Comparison of ENCODE assay signal across 34 cellular contexts in the genomic region with DNA sequence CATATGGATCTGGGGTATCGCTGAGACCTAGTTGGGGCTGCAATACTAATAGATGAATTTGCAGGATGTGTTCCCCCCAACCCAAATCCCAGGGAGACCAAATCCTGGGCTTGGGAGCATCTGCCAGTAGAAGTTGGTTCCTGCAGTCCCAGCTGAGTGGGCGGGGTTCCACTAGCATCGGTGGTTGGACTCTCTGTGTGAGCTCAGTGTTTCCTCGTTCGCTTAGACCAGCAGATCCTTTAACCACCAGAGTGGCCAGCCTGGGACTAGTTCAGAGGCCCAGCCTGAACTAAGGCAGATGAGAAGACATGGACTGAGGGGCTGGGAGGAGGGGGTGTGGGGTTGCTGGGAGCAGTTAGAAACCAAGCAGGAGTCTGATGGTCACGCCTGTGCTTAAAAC. TPM values are rescaled to one million over a fixed set of nuclear protein-coding genes. Genes with fewer than 3 reads are reported as not detected.
A peak's percentile ranks its signal among the peaks of the same experiment; 100 is the strongest.
DNase-seq lines count a peak whose midpoint lies in the region; ATAC-seq, FAIRE-seq and TF ChIP-seq lines count a peak whose summit lies in the region.
"Had no signal": no experiment of that assay in that cellular context is flagged by ENCODE, and none has a peak within 500 bp of the region (broad histone marks: within the 10 kb centered on the region; RNA-seq: fewer than 3 reads in every experiment).

No MANE protein-coding gene starts in this region.

- H2AFZ ChIP-seq in HCT116 (ENCODE audit: low read depth, low read length, poor library complexity, severe bottlenecking) (peak overlapping the region; percentile 8), hepatocyte (no peak overlapping the region)

- peaks cover 49% of the 10 kb centered on the region for H3K36me3 Mint-ChIP-seq in stimulated activated effector memory CD8-positive, alpha-beta T cell treated with anti-CD3 and anti-CD28 coated beads, Interleukin-12 subunit alpha, Interleukin-12 subunit beta, amount 100 ng/mL, for 72 hours
- H3K36me3 Mint-ChIP-seq: activated naive CD4-positive, alpha-beta T cell treated with anti-CD3 and anti-CD28 coated beads, Interleukin-2, amount 50 U/mL, for 24 hours; naive thymus-derived CD8-positive, alpha-beta T cell had no signal

- no peak for TF ChIP-seq POLR2A in HCT116 (IDR thresholded peaks at IDR 0.05; ENCODE audit: borderline replicate concordance, extremely low read depth, insufficient read depth, insufficient read length)

- peak overlapping the region; percentile 54 for H3K4me2 ChIP-seq in HCT116 (ENCODE audit: low read length)
- no peak overlapping the region for H3K4me2 ChIP-seq in hepatocyte
- H3K4me2 ChIP-seq: smooth muscle cell had no signal

- TF ChIP-seq RAD21 in HCT116 (IDR thresholded peaks at IDR 0.05; ENCODE audit: low read depth): no peak

- peak; percentile 56 for ATAC-seq in HCT116
- no peak for ATAC-seq in stimulated activated effector memory CD8-positive, alpha-beta T cell treated with anti-CD3 and anti-CD28 coated beads, Interleukin-12 subunit alpha, Interleukin-12 subunit beta, amount 100 ng/mL, for 72 hours
- ATAC-seq: esophagus mucosa; heart right ventricle; HepG2; left colon; naive thymus-derived CD8-positive, alpha-beta T cell had no signal

- H3K9me2 ChIP-seq in HCT116 (ENCODE audit: insufficient read depth): 0 out of 2 replicates have a peak, but pooled peaks cover 3% of the 10 kb centered on the region
- H3K9me2 ChIP-seq in hepatocyte (replicated peaks; ENCODE audit: insufficient read depth): no peaks in the 10 kb centered on the region

- POLR2A ChIA-PET in HCT116 (lab: Charles Lee) (no interaction called here), RWPE1 (lab: Yijun Ruan, JAX; ENCODE audit: low non-redundant PET) (no interaction called here)

- H3K4me3 Mint-ChIP-seq in stimulated activated effector memory CD8-positive, alpha-beta T cell treated with anti-CD3 and anti-CD28 coated beads, Interleukin-12 subunit alpha, Interleukin-12 subunit beta, amount 100 ng/mL, for 72 hours: no peak overlapping the region
- H3K4me3 Mint-ChIP-seq: activated CD4-positive, alpha-beta memory T cell treated with anti-CD3 and anti-CD28 coated beads for 36 hours; activated naive CD4-positive, alpha-beta T cell treated with anti-CD3 and anti-CD28 coated beads, Interleukin-2, amount 50 U/mL, for 24 hours; naive thymus-derived CD8-positive, alpha-beta T cell; T-helper 1 cell treated with Interleukin-12 subunit alpha and Interleukin-12 subunit beta and Interleukin-4 antibody, amounts not matched to agents 30 μg/mL and 1 μg/mL, for 36 hours had no signal

- peak overlapping the region; percentile 68 for H3K27ac Mint-ChIP-seq in stimulated activated effector memory CD8-positive, alpha-beta T cell treated with anti-CD3 and anti-CD28 coated beads, Interleukin-12 subunit alpha, Interleukin-12 subunit beta, amount 100 ng/mL, for 72 hours
- H3K27ac Mint-ChIP-seq: activated CD4-positive, alpha-beta memory T cell treated with anti-CD3 and anti-CD28 coated beads for 36 hours; activated naive CD4-positive, alpha-beta T cell treated with anti-CD3 and anti-CD28 coated beads, Interleukin-2, amount 50 U/mL, for 24 hours; activated T-helper 2 cell treated with anti-CD3 and anti-CD28 coated beads, Interferon-gamma antibody, Interleukin-2, Interleukin-4, amounts not matched to agents 10 μg/mL and 5 μg/mL and 100 μg/mL, durations not matched to agents 14 hours and 24 hours and 36 hours had no signal

- H4K20me1 ChIP-seq in HCT116 (ENCODE audit: insufficient read depth) (no peaks in the 10 kb centered on the region), hepatocyte (ENCODE audit: insufficient read depth, poor library complexity, severe bottlenecking) (no peaks in the 10 kb centered on the region)

- H3K27ac ChIP-seq in HCT116 (ENCODE audit: low read depth, low read length) (no peak overlapping the region), RWPE1 (peak overlapping the region; percentile 63), hepatocyte (peak overlapping the region; percentile 46), kidney (ENCODE audit: low read depth in 2 of 2, low read length in 2 of 2) (no peak overlapping the region)
- H3K27ac ChIP-seq: C4-2B, cardiac muscle cell, colonic mucosa, foreskin keratinocyte, heart right ventricle had no signal

- no peaks in the 10 kb centered on the region for H3K9me3 Mint-ChIP-seq in stimulated activated effector memory CD8-positive, alpha-beta T cell treated with anti-CD3 and anti-CD28 coated beads, Interleukin-12 subunit alpha, Interleukin-12 subunit beta, amount 100 ng/mL, for 72 hours
- H3K9me3 Mint-ChIP-seq: activated CD4-positive, alpha-beta memory T cell treated with anti-CD3 and anti-CD28 coated beads for 36 hours; activated naive CD4-positive, alpha-beta T cell treated with anti-CD3 and anti-CD28 coated beads, Interleukin-2, amount 50 U/mL, for 24 hours; activated T-helper 2 cell treated with anti-CD3 and anti-CD28 coated beads, Interferon-gamma antibody, Interleukin-2, Interleukin-4, amounts not matched to agents 10 μg/mL and 5 μg/mL and 100 μg/mL, durations not matched to agents 14 hours and 24 hours and 36 hours; naive thymus-derived CD8-positive, alpha-beta T cell; T-helper 1 cell treated with Interleukin-12 subunit alpha and Interleukin-12 subunit beta and Interleukin-4 antibody, amounts not matched to agents 30 μg/mL and 1 μg/mL, for 36 hours had no signal

- peaks cover 11 to 15% of the 10 kb centered on the region in 2 experiments; a peak in 3 of 4 replicates for H3K4me1 ChIP-seq in HCT116 (ENCODE audit: control insufficient read depth in 1 of 2, insufficient read depth in 2 of 2, low read length in 2 of 2)
- H3K4me1 ChIP-seq in hepatocyte (ENCODE audit: insufficient read depth): no peaks in the 10 kb centered on the region
- H3K4me1 ChIP-seq in kidney (ENCODE audit: control insufficient read depth in 1 of 2, insufficient read depth in 1 of 2, low read depth in 1 of 2, low read length in 2 of 2): no peaks in the 10 kb centered on the region
- H3K4me1 ChIP-seq: colonic mucosa had no signal

- H3K79me2 ChIP-seq in HCT116 (ENCODE audit: insufficient read depth, low read length): no peaks in the 10 kb centered on the region
- H3K79me2 ChIP-seq in hepatocyte: no peaks in the 10 kb centered on the region

- no peaks in the 10 kb centered on the region for H3K36me3 ChIP-seq in HCT116 (ENCODE audit: control insufficient read depth in 1 of 2, insufficient read depth in 2 of 2, low read length in 2 of 2)
- H3K36me3 ChIP-seq in hepatocyte (replicated peaks; ENCODE audit: insufficient read depth, low read depth): no peaks in the 10 kb centered on the region
- no peaks in the 10 kb centered on the region for H3K36me3 ChIP-seq in kidney (ENCODE audit: control insufficient read depth in 1 of 2, insufficient read depth in 2 of 2, low read length in 2 of 2)
- H3K36me3 ChIP-seq: cardiac muscle cell, colonic mucosa had no signal

- H3K9ac ChIP-seq in HCT116 (ENCODE audit: low read length): no peak overlapping the region
- no peak overlapping the region for H3K9ac ChIP-seq in kidney (ENCODE audit: low read length in 2 of 2)

- peaks cover 17% of the 10 kb centered on the region for H3K4me1 Mint-ChIP-seq in stimulated activated effector memory CD8-positive, alpha-beta T cell treated with anti-CD3 and anti-CD28 coated beads, Interleukin-12 subunit alpha, Interleukin-12 subunit beta, amount 100 ng/mL, for 72 hours

- 0 out of 4 replicates have a peak overlapping the region, but pooled peaks of 1 of the 2 experiments have one; percentile 10 for H3K4me3 ChIP-seq in HCT116 (replicated peaks in 1 of 2; ENCODE audit: low read depth in 1 of 2, low read length in 2 of 2)
- no peak overlapping the region for H3K4me3 ChIP-seq in hepatocyte
- H3K4me3 ChIP-seq in kidney (ENCODE audit: low read length in 2 of 2): no peak overlapping the region
- H3K4me3 ChIP-seq: cardiac muscle cell, colonic mucosa, heart right ventricle, smooth muscle cell had no signal

- RAD21 ChIA-PET in HCT116 (lab: Charles Lee; ENCODE audit: low non-redundant PET in 1 of 2, low total read pairs in 2 of 2, uncharacterized antibody in 2 of 2, unreplicated experiment in 2 of 2): no interaction called here

- 88% methylated on average over 6 of the region's 6 CpGs for whole genome bisulfite sequencing in hepatocyte (ENCODE audit: low lambda C conversion rate, missing lambda C conversion rate)

- FAIRE-seq in kidney (lab: Jason Lieb, UNC): no peak
- FAIRE-seq: GM12891, HepG2, RCC 7860 had no signal

- CTCF ChIA-PET in HCT116 (lab: Charles Lee): no interaction called here
- CTCF ChIA-PET in RWPE1 (lab: Yijun Ruan, JAX): interaction anchor here (0.9 to 1.1 kb wide), 2 partner anchors 10 to 22 kb away, joined by 3 to 8 read pairs; no protein-coding TSS in a partner anchor

- intact Hi-C loops in HCT116 (cut with micrococcal nuclease) (no loop called here), kidney (cut with DNase I) (no loop called here)

- DNase-seq in HCT116 (ENCODE audit: low read depth, low spot score) (no peak), RWPE1 (ENCODE audit: low spot score) (no peak), hepatocyte (ENCODE audit: low spot score) (peak; percentile 35), kidney (no peak), NCI-H2196 treated with DMSO at 0.1 percent for 48 hours (lab: John Stamatoyannopoulos, UW; ENCODE audit: unreplicated experiment) (no peak), midbrain (lab: John Stamatoyannopoulos, UW) (no peak)
- DNase-seq in stimulated activated effector memory CD8-positive, alpha-beta T cell treated with anti-CD3 and anti-CD28 coated beads, Interleukin-12 subunit alpha, Interleukin-12 subunit beta, amount 100 ng/mL, for 72 hours (ENCODE audit: low spot score in 2 of 2): no peak
- DNase-seq in stimulated activated CD4-positive, alpha-beta T cell treated with anti-CD3 and anti-CD28 coated beads, Interleukin-2, amount 100 ng/mL, for 24 hours: no peak
- DNase-seq: activated CD4-positive, alpha-beta memory T cell treated with anti-CD3 and anti-CD28 coated beads for 36 hours; activated CD4-positive, CD25-positive, alpha-beta regulatory T cell treated with anti-CD3 and anti-CD28 coated beads, Interleukin-2, amount 50 U/mL, for 72 hours; colonic mucosa; GOT3; heart right ventricle; left colon; mesenchymal stem cell; naive thymus-derived CD8-positive, alpha-beta T cell; NCI-H1092 treated with DMSO at 0.1 percent for 48 hours; NCI-H1930; NCI-H526; substantia nigra had no signal

- H3K27me3 ChIP-seq in HCT116 (ENCODE audit: insufficient read depth, low read length) (no peaks in the 10 kb centered on the region), hepatocyte (no peaks in the 10 kb centered on the region)
- H3K27me3 ChIP-seq: cardiac muscle cell, colonic mucosa, foreskin keratinocyte, heart right ventricle had no signal

- TF ChIP-seq CTCF in HCT116 (IDR thresholded peaks at IDR 0.05 in 2 of 3, conservative IDR thresholded peaks at IDR 0.05 in 1 of 3; ENCODE audit: borderline replicate concordance in 1 of 3, insufficient read depth in 1 of 3, low read depth in 2 of 3, low read length in 2 of 3): no peak
- no peak for TF ChIP-seq CTCF in RWPE1 (conservative IDR thresholded peaks at IDR 0.05; ENCODE audit: low read depth)
- no peak for TF ChIP-seq CTCF in hepatocyte (IDR thresholded peaks at IDR 0.05; ENCODE audit: poor library complexity)
- no peak for TF ChIP-seq CTCF in kidney (IDR thresholded peaks at IDR 0.05; ENCODE audit: borderline replicate concordance, extremely low read depth, insufficient read depth)

- H3K9me3 ChIP-seq in HCT116 (ENCODE audit: control insufficient read depth in 1 of 2, insufficient read depth in 1 of 2, low read depth in 1 of 2, low read length in 2 of 2): no peaks in the 10 kb centered on the region
- no peaks in the 10 kb centered on the region for H3K9me3 ChIP-seq in hepatocyte (ENCODE audit: low read depth)
- no peaks in the 10 kb centered on the region for H3K9me3 ChIP-seq in kidney (ENCODE audit: control insufficient read depth in 1 of 2, low read length in 2 of 2)
- H3K9me3 ChIP-seq: colonic mucosa, heart right ventricle had no signal

- no TSS peak for BruUV-seq in HCT116 (replicated peaks; lab: Mats Ljungman, UMichigan)

RNA-seq across cellular contexts. Expression of a gene that starts 40.7 kb away (rescaled TPM):
- total RNA-seq in HCT116 (2021; ENCODE audit: unreplicated experiment) (not detected), hepatocyte (0.04 and 2.2 TPM in 2 replicates), kidney (not detected)
- not detected in 2 replicates for polyA plus RNA-seq in HCT116 (2012)
- polyA plus RNA-seq in hepatocyte (0.04 TPM in 1 of 2 replicates, not detected in the other), kidney (ENCODE audit: insufficient read depth, low read depth, low replicate concordance) (1.3 TPM)
- total RNA-seq: activated CD4-positive, alpha-beta memory T cell treated with anti-CD3 and anti-CD28 coated beads for 36 hours; activated T-helper 2 cell treated with anti-CD3 and anti-CD28 coated beads, Interferon-gamma antibody, Interleukin-2, Interleukin-4, amounts not matched to agents 10 μg/mL and 5 μg/mL and 100 μg/mL, durations not matched to agents 14 hours and 24 hours and 36 hours; colonic mucosa; foreskin keratinocyte; HepG2; left colon; LHCN-M2; naive thymus-derived CD8-positive, alpha-beta T cell; renal cortical epithelial cell; smooth muscle cell; ureter had no signal
- polyA plus RNA-seq: foreskin keratinocyte; HepG2; naive thymus-derived CD8-positive, alpha-beta T cell; smooth muscle cell had no signal

RNA-seq across cellular contexts. Expression of a gene that starts 52.6 kb away (rescaled TPM):
- total RNA-seq in HCT116 (2021; ENCODE audit: unreplicated experiment): 0.76 TPM
- polyA plus RNA-seq in HCT116 (2012): 0.05 and 0.10 TPM in 2 replicates
- total RNA-seq in hepatocyte: 0.47 and 0.92 TPM in 2 replicates
- 1.3 and 2.1 TPM in 2 replicates for polyA plus RNA-seq in hepatocyte
- total RNA-seq in kidney: 0.60 TPM
- polyA plus RNA-seq in kidney (ENCODE audit: insufficient read depth, low read depth, low replicate concordance): 1.4 TPM
- total RNA-seq: renal cortical epithelial cell had no signal
- polyA plus RNA-seq: cardiac muscle cell had no signal

Comparison
In these comparisons a context has a peak if more than half of its experiments do, and no peak if none do; other contexts are left out.
1. H3K27ac ChIP-seq: peak in RWPE1 (single experiment) and hepatocyte (single experiment); none in HCT116 (single experiment) and kidney (0 of 2).